39 cellular contexts compared by ENCODE assay signal in genomic region chr3:80424951-80425350, GRCh38.
"Had no signal": no experiment of that assay in that cellular context is flagged by ENCODE, and none has a peak within 500 bp of the region (broad histone marks: within the 10 kb centered on the region; RNA-seq: fewer than 3 reads in every experiment).

No MANE protein-coding gene starts in this region.

- H3K4me1 Mint-ChIP-seq: activated B cell treated with CpG ODN at 0.5 μM for 24 hours; activated CD4-positive, alpha-beta T cell treated with anti-CD3 and anti-CD28 coated beads, Interleukin-2, amount 10 ng/mL, durations not matched to agents 24 days and 14 days; activated naive CD4-positive, alpha-beta T cell treated with anti-CD3 and anti-CD28 coated beads, Interleukin-2, amount 10 ng/mL, durations not matched to agents 7 days and 5 days; activated naive CD4-positive, alpha-beta T cell treated with anti-CD3 and anti-CD28 coated beads, Interleukin-2, amount 50 U/mL, for 24 hours; activated naive CD8-positive, alpha-beta T cell treated with anti-CD3 and anti-CD28 coated beads, Interleukin-2, amount 10 ng/mL, durations not matched to agents 7 days and 5 days; activated naive CD8-positive, alpha-beta T cell treated with anti-CD3 and anti-CD28 coated beads, Interleukin-2, amount 50 U/mL, for 24 hours; activated T-helper 17 cell treated with anti-CD3 and anti-CD28 coated beads, Interleukin-2, amount 50 U/mL, for 72 hours; brain; central memory CD8-positive, alpha-beta T cell had no signal

- H3K27ac Mint-ChIP-seq: activated B cell treated with CpG ODN at 0.5 μM for 24 hours; activated CD4-positive, alpha-beta memory T cell treated with anti-CD3 and anti-CD28 coated beads for 36 hours; activated CD4-positive, alpha-beta T cell treated with anti-CD3 and anti-CD28 coated beads, Interleukin-2, amount 10 ng/mL, durations not matched to agents 24 days and 14 days; activated CD8-positive, alpha-beta T cell treated with anti-CD3 and anti-CD28 coated beads for 36 hours; activated naive CD4-positive, alpha-beta T cell treated with anti-CD3 and anti-CD28 coated beads, Interleukin-2, amount 10 ng/mL, durations not matched to agents 7 days and 5 days; activated naive CD4-positive, alpha-beta T cell treated with anti-CD3 and anti-CD28 coated beads, Interleukin-2, amount 50 U/mL, for 24 hours; activated naive CD8-positive, alpha-beta T cell; activated naive CD8-positive, alpha-beta T cell treated with anti-CD3 and anti-CD28 coated beads, Interleukin-2, amount 10 ng/mL, durations not matched to agents 7 days and 5 days; activated naive CD8-positive, alpha-beta T cell treated with anti-CD3 and anti-CD28 coated beads, Interleukin-2, amount 50 U/mL, for 24 hours; activated T-cell treated with anti-CD3 and anti-CD28 coated beads, Interleukin-2, amount 50 U/mL, for 72 hours; activated T-helper 1 cell treated with anti-CD3 and anti-CD28 coated beads, Interleukin-12 subunit alpha, Interleukin-12 subunit beta, Interleukin-2, Interleukin-4 antibody, amounts not matched to agents 30 ng/mL and 10 ng/mL and 1 ng/mL, durations not matched to agents 14 hours and 24 hours and 36 hours; activated T-helper 17 cell treated with anti-CD3 and anti-CD28 coated beads, Interleukin-2, amount 50 U/mL, for 72 hours; brain; T-helper 1 cell treated with Interleukin-12 subunit alpha and Interleukin-12 subunit beta and Interleukin-4 antibody, amounts not matched to agents 30 μg/mL and 1 μg/mL, for 36 hours; T-helper 2 cell treated with Interferon-gamma antibody and Interleukin-4, amounts not matched to agents 5 μg/mL and 100 μg/mL, for 36 hours had no signal

- H3K4me1 ChIP-seq: ascending aorta had no signal

- DNase-seq: activated B cell treated with CpG ODN at 0.5 μM for 24 hours; activated CD4-positive, alpha-beta memory T cell treated with anti-CD3 and anti-CD28 coated beads for 36 hours; activated CD4-positive, alpha-beta T cell treated with anti-CD3 and anti-CD28 coated beads for 4 hours; activated CD4-positive, alpha-beta T cell treated with anti-CD3 and anti-CD28 coated beads, Interleukin-2, amount 10 ng/mL, durations not matched to agents 24 days and 14 days; activated CD4-positive, alpha-beta T cell treated with anti-CD3 and anti-CD28 coated beads, Interleukin-2, amount 50 U/mL, for 1 hour; activated CD4-positive, alpha-beta T cell treated with anti-CD3 and anti-CD28 coated beads, Interleukin-2, amount 50 U/mL, for 4 hours; activated CD4-positive, CD25-positive, alpha-beta regulatory T cell treated with anti-CD3 and anti-CD28 coated beads, Interleukin-2, amount 50 U/mL, for 72 hours; activated CD8-positive, alpha-beta memory T cell treated with anti-CD3 and anti-CD28 coated beads, Interleukin-2, amount 50 U/mL, for 4 hours; activated CD8-positive, alpha-beta T cell treated with anti-CD3 and anti-CD28 coated beads for 36 hours; activated effector memory CD4-positive, alpha-beta T cell treated with anti-CD3 and anti-CD28 coated beads, Interleukin-2, amount 50 U/mL, for 16 hours; activated gamma-delta T cell treated with Interleukin-2 at 50 U/mL for 16 hours; activated naive CD4-positive, alpha-beta T cell treated with anti-CD3 and anti-CD28 coated beads, Interleukin-2, amount 10 ng/mL, durations not matched to agents 7 days and 5 days; activated naive CD4-positive, alpha-beta T cell treated with Interleukin-2 at 50 U/mL for 16 hours; activated naive CD8-positive, alpha-beta T cell treated with anti-CD3 and anti-CD28 coated beads, Interleukin-2, amount 10 ng/mL, durations not matched to agents 7 days and 5 days; activated naive CD8-positive, alpha-beta T cell treated with anti-CD3 and anti-CD28 coated beads, Interleukin-2, amount 50 U/mL, for 24 hours; activated T-cell treated with anti-CD3 and anti-CD28 coated beads for 4 hours; activated T-cell treated with anti-CD3 and anti-CD28 coated beads, Interleukin-2, amount 50 U/mL, for 1 hour; activated T-cell treated with anti-CD3 and anti-CD28 coated beads, Interleukin-2, amount 50 U/mL, for 4 hours; activated T-cell treated with anti-CD3 and anti-CD28 coated beads, Interleukin-2, amount 50 U/mL, for 72 hours; amygdala; anterior cingulate cortex; caudate nucleus; cerebellar nuclear complex; T-helper 1 cell; T-helper 2 cell; T-helper 9 cell had no signal

- H3K27me3 ChIP-seq: ascending aorta, cardiac muscle cell had no signal

- H3K36me3 Mint-ChIP-seq: activated CD4-positive, alpha-beta memory T cell treated with anti-CD3 and anti-CD28 coated beads for 36 hours; activated naive CD4-positive, alpha-beta T cell treated with anti-CD3 and anti-CD28 coated beads, Interleukin-2, amount 10 ng/mL, durations not matched to agents 7 days and 5 days; activated naive CD4-positive, alpha-beta T cell treated with anti-CD3 and anti-CD28 coated beads, Interleukin-2, amount 50 U/mL, for 24 hours; activated naive CD8-positive, alpha-beta T cell; activated naive CD8-positive, alpha-beta T cell treated with anti-CD3 and anti-CD28 coated beads, Interleukin-2, amount 10 ng/mL, durations not matched to agents 7 days and 5 days; brain had no signal

- H3K4me3 ChIP-seq: ascending aorta, cardiac muscle cell had no signal

- H3K27ac ChIP-seq: ascending aorta, cardiac muscle cell, VCaP had no signal

- H3K36me3 ChIP-seq: ascending aorta, cardiac muscle cell had no signal

- H3K4me3 Mint-ChIP-seq: activated B cell treated with CpG ODN at 0.5 μM for 24 hours; activated CD4-positive, alpha-beta memory T cell treated with anti-CD3 and anti-CD28 coated beads for 36 hours; activated CD4-positive, alpha-beta T cell treated with anti-CD3 and anti-CD28 coated beads, Interleukin-2, amount 10 ng/mL, durations not matched to agents 24 days and 14 days; activated CD8-positive, alpha-beta T cell treated with anti-CD3 and anti-CD28 coated beads for 36 hours; activated naive CD4-positive, alpha-beta T cell treated with anti-CD3 and anti-CD28 coated beads, Interleukin-2, amount 10 ng/mL, durations not matched to agents 7 days and 5 days; activated naive CD4-positive, alpha-beta T cell treated with anti-CD3 and anti-CD28 coated beads, Interleukin-2, amount 50 U/mL, for 24 hours; activated naive CD8-positive, alpha-beta T cell; activated naive CD8-positive, alpha-beta T cell treated with anti-CD3 and anti-CD28 coated beads, Interleukin-2, amount 10 ng/mL, durations not matched to agents 7 days and 5 days; activated naive CD8-positive, alpha-beta T cell treated with anti-CD3 and anti-CD28 coated beads, Interleukin-2, amount 50 U/mL, for 24 hours; activated T-cell treated with anti-CD3 and anti-CD28 coated beads, Interleukin-2, amount 50 U/mL, for 4 hours; activated T-cell treated with anti-CD3 and anti-CD28 coated beads, Interleukin-2, amount 50 U/mL, for 72 hours; activated T-helper 1 cell treated with anti-CD3 and anti-CD28 coated beads, Interleukin-12 subunit alpha, Interleukin-12 subunit beta, Interleukin-2, Interleukin-4 antibody, amounts not matched to agents 30 ng/mL and 10 ng/mL and 1 ng/mL, durations not matched to agents 14 hours and 24 hours and 36 hours; activated T-helper 17 cell treated with anti-CD3 and anti-CD28 coated beads, Interleukin-2, amount 50 U/mL, for 72 hours; brain; central memory CD8-positive, alpha-beta T cell; T-helper 1 cell treated with Interleukin-12 subunit alpha and Interleukin-12 subunit beta and Interleukin-4 antibody, amounts not matched to agents 30 μg/mL and 1 μg/mL, for 36 hours; T-helper 2 cell treated with Interferon-gamma antibody and Interleukin-4, amounts not matched to agents 5 μg/mL and 100 μg/mL, for 36 hours had no signal

- H3K9me3 ChIP-seq: ascending aorta had no signal

- ATAC-seq: activated CD8-positive, alpha-beta T cell treated with anti-CD3 and anti-CD28 coated beads for 36 hours; activated naive CD8-positive, alpha-beta T cell treated with anti-CD3 and anti-CD28 coated beads, Interleukin-2, amount 50 U/mL, for 24 hours; activated T-cell treated with anti-CD3 and anti-CD28 coated beads, Interleukin-2, amount 50 U/mL, for 4 hours; activated T-cell treated with anti-CD3 and anti-CD28 coated beads, Interleukin-2, amount 50 U/mL, for 72 hours; activated T-helper 17 cell treated with anti-CD3 and anti-CD28 coated beads, Interleukin-2, amount 50 U/mL, for 72 hours had no signal

- FAIRE-seq: bronchial epithelial cell, TTC549 had no signal

- H3K27me3 Mint-ChIP-seq: activated B cell treated with CpG ODN at 0.5 μM for 24 hours; activated CD4-positive, alpha-beta memory T cell treated with anti-CD3 and anti-CD28 coated beads for 36 hours; activated CD4-positive, alpha-beta T cell treated with anti-CD3 and anti-CD28 coated beads, Interleukin-2, amount 10 ng/mL, durations not matched to agents 24 days and 14 days; activated CD8-positive, alpha-beta T cell treated with anti-CD3 and anti-CD28 coated beads for 36 hours; activated naive CD4-positive, alpha-beta T cell treated with anti-CD3 and anti-CD28 coated beads, Interleukin-2, amount 10 ng/mL, durations not matched to agents 7 days and 5 days; activated naive CD4-positive, alpha-beta T cell treated with anti-CD3 and anti-CD28 coated beads, Interleukin-2, amount 50 U/mL, for 24 hours; activated naive CD8-positive, alpha-beta T cell; activated naive CD8-positive, alpha-beta T cell treated with anti-CD3 and anti-CD28 coated beads, Interleukin-2, amount 10 ng/mL, durations not matched to agents 7 days and 5 days; activated naive CD8-positive, alpha-beta T cell treated with anti-CD3 and anti-CD28 coated beads, Interleukin-2, amount 50 U/mL, for 24 hours; activated T-helper 17 cell treated with anti-CD3 and anti-CD28 coated beads, Interleukin-2, amount 50 U/mL, for 72 hours; brain; central memory CD8-positive, alpha-beta T cell had no signal
